8 cellular contexts compared by ENCODE assay signal in the genomic region with DNA sequence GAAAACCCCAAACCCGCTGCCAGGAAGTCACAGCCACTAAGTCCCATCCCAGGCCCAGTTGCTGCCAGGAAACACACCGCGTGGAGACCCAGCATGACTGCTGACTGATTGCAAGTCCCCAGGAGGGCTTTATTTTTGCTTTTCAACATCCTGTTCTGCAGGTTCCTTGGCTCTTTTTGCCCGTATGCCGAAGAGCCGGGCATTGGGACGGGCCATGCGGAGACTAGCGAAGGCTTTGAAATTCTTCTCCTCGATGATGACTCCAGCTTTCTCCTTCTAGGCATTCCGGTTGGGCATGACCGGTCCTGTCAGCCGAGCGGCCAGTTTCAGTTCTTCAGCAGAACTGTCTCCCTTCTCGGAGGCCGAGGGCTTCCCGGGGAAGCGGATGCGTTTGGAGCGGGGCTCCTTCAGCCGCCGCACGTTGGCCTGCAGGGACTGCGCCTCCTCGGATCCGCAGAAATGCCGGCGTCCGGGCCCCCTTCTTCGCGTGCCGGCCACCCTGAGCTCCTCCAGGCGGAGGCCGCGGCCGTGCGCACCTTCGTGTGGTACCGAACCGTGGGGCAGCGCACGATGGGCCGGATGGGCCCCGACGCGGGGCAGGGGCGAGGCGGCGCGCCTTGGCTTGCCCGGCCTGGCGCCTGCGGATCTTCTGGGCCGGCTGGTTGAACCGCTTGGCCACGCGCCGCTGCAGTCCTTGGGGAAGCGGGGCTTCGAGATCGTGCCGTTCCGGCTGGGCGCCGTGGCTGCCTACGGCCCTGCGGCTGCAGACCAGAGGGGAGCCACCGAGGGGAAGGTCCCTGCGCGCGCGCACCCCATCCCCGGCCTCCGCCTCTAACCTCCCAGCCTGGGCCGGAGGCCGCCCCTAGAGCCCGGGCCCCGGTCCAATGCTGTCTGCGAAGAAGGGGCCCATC. TPM values are rescaled to one million over a fixed set of nuclear protein-coding genes. Genes with fewer than 3 reads are reported as not detected.
DNase-seq lines count a peak whose midpoint lies in the region; ATAC-seq, FAIRE-seq and TF ChIP-seq lines count a peak whose summit lies in the region.

No MANE protein-coding gene starts in this region.

- peaks cover 0 to 4% (median 2%) of the 10 kb centered on the region in 3 donors for H3K4me1 Mint-ChIP-seq in CD8-positive, alpha-beta memory T cell

- intact Hi-C loops in ovary (cut with DNase I): no loop called here

- POLR2A ChIA-PET in CD8-positive, alpha-beta memory T cell (lab: Charles Lee): no interaction called here

- H3K27ac Mint-ChIP-seq in CD8-positive, alpha-beta memory T cell: no peak overlapping the region

- 8 to 11% (median 9%) methylated on average over 66 to 79 of the region's 79 CpGs for WGBS in ovary, 3 donors

- TF ChIP-seq CTCF in fibroblast of mammary gland (conservative IDR thresholded peaks at IDR 0.05; ENCODE audit: control insufficient read depth, insufficient read depth, low read depth, low read length): no peak
- no peak for TF ChIP-seq CTCF in ovary (IDR thresholded peaks at IDR 0.05)
- TF ChIP-seq CTCF in D721Med (IDR thresholded peaks at IDR 0.05; ENCODE audit: insufficient read depth, missing control alignments): no peak

- H3K9me3 Mint-ChIP-seq in CD8-positive, alpha-beta memory T cell: peaks cover 0 to 4% (median 0%) of the 10 kb centered on the region in 5 donors

- no peak for FAIRE-seq in D721Med (lab: Jason Lieb, UNC)

- H3K27ac ChIP-seq in BLaER1 treated with 17β-estradiol and CSF1 and Interleukin-3, amounts not matched to agents 10 nM and 100 nM: peak overlapping the region in 10 of 11 experiments; percentile 6 to 62 (median 36); a peak in 14 of 22 replicates
- no peak overlapping the region for H3K27ac ChIP-seq in ovary
- H3K27ac ChIP-seq in CD8-positive, alpha-beta memory T cell (ENCODE audit: low read depth, low read length): no peak overlapping the region

- H3K4me1 ChIP-seq in BLaER1 treated with 17β-estradiol and CSF1 and Interleukin-3, amounts not matched to agents 10 nM and 100 nM: peaks cover 12 to 18% (median 15%) of the 10 kb centered on the region in 10 experiments
- no peaks in the 10 kb centered on the region for H3K4me1 ChIP-seq in ovary (ENCODE audit: insufficient read depth)
- H3K4me1 ChIP-seq in CD8-positive, alpha-beta memory T cell (ENCODE audit: insufficient read depth, low read length): no peaks in the 10 kb centered on the region

- peaks cover 0 to 14% (median 7%) of the 10 kb centered on the region in 11 experiments; a peak in 7 of 22 replicates for H3K36me3 ChIP-seq in BLaER1 treated with 17β-estradiol and CSF1 and Interleukin-3, amounts not matched to agents 10 nM and 100 nM
- H3K36me3 ChIP-seq in MG63 (no peaks in the 10 kb centered on the region), ovary (no peaks in the 10 kb centered on the region)
- no peaks in the 10 kb centered on the region for H3K36me3 ChIP-seq in CD8-positive, alpha-beta memory T cell (ENCODE audit: insufficient read depth, low read length)

- no peak overlapping the region for H3K4me3 Mint-ChIP-seq in CD8-positive, alpha-beta memory T cell

- H3K4me3 ChIP-seq in BLaER1 treated with 17β-estradiol and CSF1 and Interleukin-3, amounts not matched to agents 10 nM and 100 nM: peak overlapping the region; percentile 43 to 65 (median 54)
- H3K4me3 ChIP-seq in MG63 (peak overlapping the region; percentile 16; the same call in 1 of the 2 replicates), fibroblast of mammary gland (ENCODE audit: control insufficient read depth, low read depth, low read length) (peak overlapping the region; percentile 6), ovary (peak overlapping the region; percentile 16)
- H3K4me3 ChIP-seq in CD8-positive, alpha-beta memory T cell (ENCODE audit: low read length): no peak overlapping the region

- TF ChIP-seq POLR2A in ovary (IDR thresholded peaks at IDR 0.05): no peak

- ATAC-seq in HG02970 (IDR thresholded peaks at IDR 0.05; ENCODE audit: low FRiP score, unreplicated experiment): no peak
- ATAC-seq in HG03354 (IDR thresholded peaks at IDR 0.05; ENCODE audit: poor library complexity, severe bottlenecking, unreplicated experiment): no peak

- CTCF ChIA-PET in CD8-positive, alpha-beta memory T cell (lab: Charles Lee): no interaction called here

- TF ChIP-seq EP300 in ovary (IDR thresholded peaks at IDR 0.05): no peak

- H3K27me3 Mint-ChIP-seq in CD8-positive, alpha-beta memory T cell: peaks cover 20 to 33% of the 10 kb centered on the region in 2 donors

- H4K20me1 ChIP-seq in BLaER1 treated with 17β-estradiol and CSF1 and Interleukin-3, amounts not matched to agents 10 nM and 100 nM: no peaks in the 10 kb centered on the region

- peak overlapping the region; percentile 90 to 99 (median 94) for H3K4me2 ChIP-seq in BLaER1 treated with 17β-estradiol and CSF1 and Interleukin-3, amounts not matched to agents 10 nM and 100 nM

- H3K9me3 ChIP-seq in BLaER1 treated with 17β-estradiol and CSF1 and Interleukin-3, amounts not matched to agents 10 nM and 100 nM (replicated peaks in 1 of 11): no peaks in the 10 kb centered on the region
- H3K9me3 ChIP-seq in MG63 (no peaks in the 10 kb centered on the region), ovary (no peaks in the 10 kb centered on the region)
- no peaks in the 10 kb centered on the region for H3K9me3 ChIP-seq in CD8-positive, alpha-beta memory T cell (ENCODE audit: low read length)

- H3K27me3 ChIP-seq in BLaER1 treated with 17β-estradiol and CSF1 and Interleukin-3, amounts not matched to agents 10 nM and 100 nM: peaks cover 5 to 14% (median 10%) of the 10 kb centered on the region in 11 experiments; a peak in 17 of 22 replicates
- H3K27me3 ChIP-seq in MG63: no peaks in the 10 kb centered on the region
- H3K27me3 ChIP-seq in ovary: no peaks in the 10 kb centered on the region
- H3K27me3 ChIP-seq in CD8-positive, alpha-beta memory T cell (ENCODE audit: insufficient read depth, low read length, poor library complexity, severe bottlenecking): no peaks in the 10 kb centered on the region

- H3K9ac ChIP-seq in BLaER1 treated with 17β-estradiol and CSF1 and Interleukin-3, amounts not matched to agents 10 nM and 100 nM: peak overlapping the region; percentile 41 to 73 (median 67)

- peaks cover 0 to 12% (median 4%) of the 10 kb centered on the region in 3 donors for H3K36me3 Mint-ChIP-seq in CD8-positive, alpha-beta memory T cell

- DNase-seq in MG63 (peak; percentile 9), fibroblast of mammary gland (ENCODE audit: low read depth) (peak; percentile 12), ovary (peak in 2 of 5 donors; percentile 14 to 38), D721Med (ENCODE audit: insufficient read length, low spot score) (no peak)
- DNase-seq in CD8-positive, alpha-beta memory T cell: no peak

RNA-seq across cellular contexts. Expression of a gene that starts 15.2 kb away (rescaled TPM):
- total RNA-seq in MG63 (2014; rRNA removed; shearing (Covaris generic); ENCODE audit: low replicate concordance): not detected in 2 replicates
- not detected for total RNA-seq in ovary
- not detected for polyA plus RNA-seq in ovary
- not detected for total RNA-seq in CD8-positive, alpha-beta memory T cell
- polyA plus RNA-seq in CD8-positive, alpha-beta memory T cell: not detected

RNA-seq across cellular contexts. Expression of a gene that starts 19.7 kb away (rescaled TPM):
- total RNA-seq in MG63 (2014; rRNA removed; shearing (Covaris generic); ENCODE audit: low replicate concordance): not detected in 2 replicates
- total RNA-seq in ovary: under 1 TPM in 1 of 7 donors, not detected in 6; 0.22 TPM
- polyA plus RNA-seq in ovary: not detected
- total RNA-seq in CD8-positive, alpha-beta memory T cell: not detected
- not detected for polyA plus RNA-seq in CD8-positive, alpha-beta memory T cell

RNA-seq across cellular contexts. Expression of a gene that starts 41.5 kb away (rescaled TPM):
- total RNA-seq in MG63 (2014; rRNA removed; shearing (Covaris generic); ENCODE audit: low replicate concordance): not detected in 2 replicates
- not detected for total RNA-seq in ovary
- polyA plus RNA-seq in ovary: not detected
- total RNA-seq in CD8-positive, alpha-beta memory T cell: not detected
- polyA plus RNA-seq in CD8-positive, alpha-beta memory T cell: not detected

RNA-seq across cellular contexts. Expression of a gene that starts 55.3 kb away (rescaled TPM):
- not detected in 2 replicates for total RNA-seq in MG63 (2014; rRNA removed; shearing (Covaris generic); ENCODE audit: low replicate concordance)
- not detected for total RNA-seq in ovary
- under 1 TPM in 1 of 2 donors, not detected in 1; 0.28 TPM for polyA plus RNA-seq in ovary
- total RNA-seq in CD8-positive, alpha-beta memory T cell: under 1 TPM; 0.59 to 0.64 TPM
- 1.8 TPM for polyA plus RNA-seq in CD8-positive, alpha-beta memory T cell

Comparison
In these comparisons a context has a peak if more than half of its experiments do, and no peak if none do; other contexts are left out.
1. H3K27ac ChIP-seq: peak in BLaER1 treated with 17β-estradiol and CSF1 and Interleukin-3, amounts not matched to agents 10 nM and 100 nM (10 of 11); none in ovary (0 of 2) and CD8-positive, alpha-beta memory T cell (single experiment).
2. DNase-seq: peak in MG63 (single experiment) and fibroblast of mammary gland (single experiment); none in CD8-positive, alpha-beta memory T cell (0 of 5) and D721Med (single experiment).